ENCODE assay signal across 2 cellular contexts in the genomic region with DNA sequence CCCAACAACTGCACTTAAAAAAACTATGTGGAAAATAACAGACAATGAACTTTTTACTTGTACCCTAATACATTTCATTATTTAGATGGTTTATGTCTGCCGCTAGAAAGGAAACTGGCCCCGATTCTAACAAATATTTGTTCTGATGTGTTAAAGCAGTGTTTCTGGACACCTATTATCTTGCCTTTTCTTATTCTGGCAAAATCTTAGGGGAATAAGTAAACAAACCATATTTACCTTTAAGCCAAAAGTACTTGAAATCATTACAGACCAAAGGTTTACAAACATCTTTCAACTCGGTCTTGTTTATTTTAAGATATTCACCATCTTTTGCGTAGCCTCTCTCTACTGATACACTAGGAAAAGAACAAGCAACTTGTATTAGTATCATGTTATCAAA.
TF ChIP-seq lines count a peak whose summit lies in the region.

No MANE protein-coding gene starts in this region.

TF ChIP-seq in GM12878, 131 proteins besides CTCF, POLR2A, EP300 and RAD21:
- TF ChIP-seq, protein P1, sequence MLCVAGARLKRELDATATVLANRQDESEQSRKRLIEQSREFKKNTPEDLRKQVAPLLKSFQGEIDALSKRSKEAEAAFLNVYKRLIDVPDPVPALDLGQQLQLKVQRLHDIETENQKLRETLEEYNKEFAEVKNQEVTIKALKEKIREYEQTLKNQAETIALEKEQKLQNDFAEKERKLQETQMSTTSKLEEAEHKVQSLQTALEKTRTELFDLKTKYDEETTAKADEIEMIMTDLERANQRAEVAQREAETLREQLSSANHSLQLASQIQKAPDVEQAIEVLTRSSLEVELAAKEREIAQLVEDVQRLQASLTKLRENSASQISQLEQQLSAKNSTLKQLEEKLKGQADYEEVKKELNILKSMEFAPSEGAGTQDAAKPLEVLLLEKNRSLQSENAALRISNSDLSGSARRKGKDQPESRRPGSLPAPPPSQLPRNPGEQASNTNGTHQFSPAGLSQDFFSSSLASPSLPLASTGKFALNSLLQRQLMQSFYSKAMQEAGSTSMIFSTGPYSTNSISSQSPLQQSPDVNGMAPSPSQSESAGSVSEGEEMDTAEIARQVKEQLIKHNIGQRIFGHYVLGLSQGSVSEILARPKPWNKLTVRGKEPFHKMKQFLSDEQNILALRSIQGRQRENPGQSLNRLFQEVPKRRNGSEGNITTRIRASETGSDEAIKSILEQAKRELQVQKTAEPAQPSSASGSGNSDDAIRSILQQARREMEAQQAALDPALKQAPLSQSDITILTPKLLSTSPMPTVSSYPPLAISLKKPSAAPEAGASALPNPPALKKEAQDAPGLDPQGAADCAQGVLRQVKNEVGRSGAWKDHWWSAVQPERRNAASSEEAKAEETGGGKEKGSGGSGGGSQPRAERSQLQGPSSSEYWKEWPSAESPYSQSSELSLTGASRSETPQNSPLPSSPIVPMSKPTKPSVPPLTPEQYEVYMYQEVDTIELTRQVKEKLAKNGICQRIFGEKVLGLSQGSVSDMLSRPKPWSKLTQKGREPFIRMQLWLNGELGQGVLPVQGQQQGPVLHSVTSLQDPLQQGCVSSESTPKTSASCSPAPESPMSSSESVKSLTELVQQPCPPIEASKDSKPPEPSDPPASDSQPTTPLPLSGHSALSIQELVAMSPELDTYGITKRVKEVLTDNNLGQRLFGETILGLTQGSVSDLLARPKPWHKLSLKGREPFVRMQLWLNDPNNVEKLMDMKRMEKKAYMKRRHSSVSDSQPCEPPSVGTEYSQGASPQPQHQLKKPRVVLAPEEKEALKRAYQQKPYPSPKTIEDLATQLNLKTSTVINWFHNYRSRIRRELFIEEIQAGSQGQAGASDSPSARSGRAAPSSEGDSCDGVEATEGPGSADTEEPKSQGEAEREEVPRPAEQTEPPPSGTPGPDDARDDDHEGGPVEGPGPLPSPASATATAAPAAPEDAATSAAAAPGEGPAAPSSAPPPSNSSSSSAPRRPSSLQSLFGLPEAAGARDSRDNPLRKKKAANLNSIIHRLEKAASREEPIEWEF (IDR thresholded peaks at IDR 0.05; ENCODE audit: insufficient replicate concordance, low read depth, low read length), result no peak
- TF ChIP-seq, protein P2, sequence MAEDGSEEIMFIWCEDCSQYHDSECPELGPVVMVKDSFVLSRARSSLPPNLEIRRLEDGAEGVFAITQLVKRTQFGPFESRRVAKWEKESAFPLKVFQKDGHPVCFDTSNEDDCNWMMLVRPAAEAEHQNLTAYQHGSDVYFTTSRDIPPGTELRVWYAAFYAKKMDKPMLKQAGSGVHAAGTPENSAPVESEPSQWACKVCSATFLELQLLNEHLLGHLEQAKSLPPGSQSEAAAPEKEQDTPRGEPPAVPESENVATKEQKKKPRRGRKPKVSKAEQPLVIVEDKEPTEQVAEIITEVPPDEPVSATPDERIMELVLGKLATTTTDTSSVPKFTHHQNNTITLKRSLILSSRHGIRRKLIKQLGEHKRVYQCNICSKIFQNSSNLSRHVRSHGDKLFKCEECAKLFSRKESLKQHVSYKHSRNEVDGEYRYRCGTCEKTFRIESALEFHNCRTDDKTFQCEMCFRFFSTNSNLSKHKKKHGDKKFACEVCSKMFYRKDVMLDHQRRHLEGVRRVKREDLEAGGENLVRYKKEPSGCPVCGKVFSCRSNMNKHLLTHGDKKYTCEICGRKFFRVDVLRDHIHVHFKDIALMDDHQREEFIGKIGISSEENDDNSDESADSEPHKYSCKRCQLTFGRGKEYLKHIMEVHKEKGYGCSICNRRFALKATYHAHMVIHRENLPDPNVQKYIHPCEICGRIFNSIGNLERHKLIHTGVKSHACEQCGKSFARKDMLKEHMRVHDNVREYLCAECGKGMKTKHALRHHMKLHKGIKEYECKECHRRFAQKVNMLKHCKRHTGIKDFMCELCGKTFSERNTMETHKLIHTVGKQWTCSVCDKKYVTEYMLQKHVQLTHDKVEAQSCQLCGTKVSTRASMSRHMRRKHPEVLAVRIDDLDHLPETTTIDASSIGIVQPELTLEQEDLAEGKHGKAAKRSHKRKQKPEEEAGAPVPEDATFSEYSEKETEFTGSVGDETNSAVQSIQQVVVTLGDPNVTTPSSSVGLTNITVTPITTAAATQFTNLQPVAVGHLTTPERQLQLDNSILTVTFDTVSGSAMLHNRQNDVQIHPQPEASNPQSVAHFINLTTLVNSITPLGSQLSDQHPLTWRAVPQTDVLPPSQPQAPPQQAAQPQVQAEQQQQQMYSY (CRISPR knock-in tag; IDR thresholded peaks at IDR 0.05), result no peak

TF ChIP-seq in HepG2, 621 proteins besides CTCF, POLR2A, EP300 and RAD21 (continues in another document):
- TF ChIP-seq TCF7 (IDR thresholded peaks at IDR 0.05; ENCODE audit: low read depth) (peak; percentile 19; the same call in 1 of the 2 replicates), FOXP1 (IDR thresholded peaks at IDR 0.05) (no peak), FOXP1 (CRISPR knock-in tag; IDR thresholded peaks at IDR 0.05) (peak; percentile 42; the same call in 1 of the 2 replicates), HDAC1 (CRISPR knock-in tag; IDR thresholded peaks at IDR 0.05) (no peak), CBX5 (CRISPR knock-in tag; IDR thresholded peaks at IDR 0.05; ENCODE audit: borderline replicate concordance) (no peak), FOXA1 (IDR thresholded peaks at IDR 0.05) (no peak), FOXA1 (CRISPR knock-in tag; IDR thresholded peaks at IDR 0.05) (peak; percentile 26; the same call in 1 of the 2 replicates), PPARG (CRISPR knock-in tag; conservative IDR thresholded peaks at IDR 0.05) (peak; percentile 62; the same call in 1 of the 2 replicates), TRIM24 (CRISPR knock-in tag; IDR thresholded peaks at IDR 0.05) (no peak), GFI1 (CRISPR knock-in tag; IDR thresholded peaks at IDR 0.05; ENCODE audit: borderline replicate concordance) (peak; percentile 44; the same call in 1 of the 2 replicates), SOX13 (IDR thresholded peaks at IDR 0.05) (no peak), SOX13 (CRISPR knock-in tag; conservative IDR thresholded peaks at IDR 0.05 in 1 of 2, IDR thresholded peaks at IDR 0.05 in 1 of 2) (0 out of 4 replicates have a peak, but pooled peaks of 1 of the 2 experiments have one; percentile 12), NFIC (IDR thresholded peaks at IDR 0.05; ENCODE audit: low read length) (no peak), FOXA3 (CRISPR knock-in tag; IDR thresholded peaks at IDR 0.05) (peak; percentile 49; the same call in 1 of the 2 replicates), BCL6 (CRISPR knock-in tag; IDR thresholded peaks at IDR 0.05) (peak; percentile 48; the same call in 1 of the 2 replicates), HHEX (CRISPR knock-in tag; IDR thresholded peaks at IDR 0.05) (peak; percentile 87), KDM4B (CRISPR knock-in tag; IDR thresholded peaks at IDR 0.05) (no peak), TCF7L2 (IDR thresholded peaks at IDR 0.05; ENCODE audit: low read depth, low read length) (peak; percentile 54; the same call in 1 of the 2 replicates), ONECUT2 (CRISPR knock-in tag; IDR thresholded peaks at IDR 0.05) (peak; percentile 23; the same call in 1 of the 2 replicates), ERF (CRISPR knock-in tag; IDR thresholded peaks at IDR 0.05) (no peak)
- TF ChIP-seq, protein P3, sequence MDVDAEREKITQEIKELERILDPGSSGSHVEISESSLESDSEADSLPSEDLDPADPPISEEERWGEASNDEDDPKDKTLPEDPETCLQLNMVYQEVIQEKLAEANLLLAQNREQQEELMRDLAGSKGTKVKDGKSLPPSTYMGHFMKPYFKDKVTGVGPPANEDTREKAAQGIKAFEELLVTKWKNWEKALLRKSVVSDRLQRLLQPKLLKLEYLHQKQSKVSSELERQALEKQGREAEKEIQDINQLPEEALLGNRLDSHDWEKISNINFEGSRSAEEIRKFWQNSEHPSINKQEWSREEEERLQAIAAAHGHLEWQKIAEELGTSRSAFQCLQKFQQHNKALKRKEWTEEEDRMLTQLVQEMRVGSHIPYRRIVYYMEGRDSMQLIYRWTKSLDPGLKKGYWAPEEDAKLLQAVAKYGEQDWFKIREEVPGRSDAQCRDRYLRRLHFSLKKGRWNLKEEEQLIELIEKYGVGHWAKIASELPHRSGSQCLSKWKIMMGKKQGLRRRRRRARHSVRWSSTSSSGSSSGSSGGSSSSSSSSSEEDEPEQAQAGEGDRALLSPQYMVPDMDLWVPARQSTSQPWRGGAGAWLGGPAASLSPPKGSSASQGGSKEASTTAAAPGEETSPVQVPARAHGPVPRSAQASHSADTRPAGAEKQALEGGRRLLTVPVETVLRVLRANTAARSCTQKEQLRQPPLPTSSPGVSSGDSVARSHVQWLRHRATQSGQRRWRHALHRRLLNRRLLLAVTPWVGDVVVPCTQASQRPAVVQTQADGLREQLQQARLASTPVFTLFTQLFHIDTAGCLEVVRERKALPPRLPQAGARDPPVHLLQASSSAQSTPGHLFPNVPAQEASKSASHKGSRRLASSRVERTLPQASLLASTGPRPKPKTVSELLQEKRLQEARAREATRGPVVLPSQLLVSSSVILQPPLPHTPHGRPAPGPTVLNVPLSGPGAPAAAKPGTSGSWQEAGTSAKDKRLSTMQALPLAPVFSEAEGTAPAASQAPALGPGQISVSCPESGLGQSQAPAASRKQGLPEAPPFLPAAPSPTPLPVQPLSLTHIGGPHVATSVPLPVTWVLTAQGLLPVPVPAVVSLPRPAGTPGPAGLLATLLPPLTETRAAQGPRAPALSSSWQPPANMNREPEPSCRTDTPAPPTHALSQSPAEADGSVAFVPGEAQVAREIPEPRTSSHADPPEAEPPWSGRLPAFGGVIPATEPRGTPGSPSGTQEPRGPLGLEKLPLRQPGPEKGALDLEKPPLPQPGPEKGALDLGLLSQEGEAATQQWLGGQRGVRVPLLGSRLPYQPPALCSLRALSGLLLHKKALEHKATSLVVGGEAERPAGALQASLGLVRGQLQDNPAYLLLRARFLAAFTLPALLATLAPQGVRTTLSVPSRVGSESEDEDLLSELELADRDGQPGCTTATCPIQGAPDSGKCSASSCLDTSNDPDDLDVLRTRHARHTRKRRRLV (CRISPR knock-in tag; IDR thresholded peaks at IDR 0.05), result no peak
- TF ChIP-seq, protein P4, sequence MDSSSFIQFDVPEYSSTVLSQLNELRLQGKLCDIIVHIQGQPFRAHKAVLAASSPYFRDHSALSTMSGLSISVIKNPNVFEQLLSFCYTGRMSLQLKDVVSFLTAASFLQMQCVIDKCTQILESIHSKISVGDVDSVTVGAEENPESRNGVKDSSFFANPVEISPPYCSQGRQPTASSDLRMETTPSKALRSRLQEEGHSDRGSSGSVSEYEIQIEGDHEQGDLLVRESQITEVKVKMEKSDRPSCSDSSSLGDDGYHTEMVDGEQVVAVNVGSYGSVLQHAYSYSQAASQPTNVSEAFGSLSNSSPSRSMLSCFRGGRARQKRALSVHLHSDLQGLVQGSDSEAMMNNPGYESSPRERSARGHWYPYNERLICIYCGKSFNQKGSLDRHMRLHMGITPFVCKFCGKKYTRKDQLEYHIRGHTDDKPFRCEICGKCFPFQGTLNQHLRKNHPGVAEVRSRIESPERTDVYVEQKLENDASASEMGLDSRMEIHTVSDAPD (CRISPR knock-in tag; IDR thresholded peaks at IDR 0.05), result 0 out of 2 replicates have a peak, but pooled peaks have one; percentile 50
- TF ChIP-seq, protein P5, sequence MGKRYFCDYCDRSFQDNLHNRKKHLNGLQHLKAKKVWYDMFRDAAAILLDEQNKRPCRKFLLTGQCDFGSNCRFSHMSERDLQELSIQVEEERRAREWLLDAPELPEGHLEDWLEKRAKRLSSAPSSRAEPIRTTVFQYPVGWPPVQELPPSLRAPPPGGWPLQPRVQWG (CRISPR knock-in tag; IDR thresholded peaks at IDR 0.05; ENCODE audit: borderline replicate concordance, low read depth), result no peak
- TF ChIP-seq, protein P6, sequence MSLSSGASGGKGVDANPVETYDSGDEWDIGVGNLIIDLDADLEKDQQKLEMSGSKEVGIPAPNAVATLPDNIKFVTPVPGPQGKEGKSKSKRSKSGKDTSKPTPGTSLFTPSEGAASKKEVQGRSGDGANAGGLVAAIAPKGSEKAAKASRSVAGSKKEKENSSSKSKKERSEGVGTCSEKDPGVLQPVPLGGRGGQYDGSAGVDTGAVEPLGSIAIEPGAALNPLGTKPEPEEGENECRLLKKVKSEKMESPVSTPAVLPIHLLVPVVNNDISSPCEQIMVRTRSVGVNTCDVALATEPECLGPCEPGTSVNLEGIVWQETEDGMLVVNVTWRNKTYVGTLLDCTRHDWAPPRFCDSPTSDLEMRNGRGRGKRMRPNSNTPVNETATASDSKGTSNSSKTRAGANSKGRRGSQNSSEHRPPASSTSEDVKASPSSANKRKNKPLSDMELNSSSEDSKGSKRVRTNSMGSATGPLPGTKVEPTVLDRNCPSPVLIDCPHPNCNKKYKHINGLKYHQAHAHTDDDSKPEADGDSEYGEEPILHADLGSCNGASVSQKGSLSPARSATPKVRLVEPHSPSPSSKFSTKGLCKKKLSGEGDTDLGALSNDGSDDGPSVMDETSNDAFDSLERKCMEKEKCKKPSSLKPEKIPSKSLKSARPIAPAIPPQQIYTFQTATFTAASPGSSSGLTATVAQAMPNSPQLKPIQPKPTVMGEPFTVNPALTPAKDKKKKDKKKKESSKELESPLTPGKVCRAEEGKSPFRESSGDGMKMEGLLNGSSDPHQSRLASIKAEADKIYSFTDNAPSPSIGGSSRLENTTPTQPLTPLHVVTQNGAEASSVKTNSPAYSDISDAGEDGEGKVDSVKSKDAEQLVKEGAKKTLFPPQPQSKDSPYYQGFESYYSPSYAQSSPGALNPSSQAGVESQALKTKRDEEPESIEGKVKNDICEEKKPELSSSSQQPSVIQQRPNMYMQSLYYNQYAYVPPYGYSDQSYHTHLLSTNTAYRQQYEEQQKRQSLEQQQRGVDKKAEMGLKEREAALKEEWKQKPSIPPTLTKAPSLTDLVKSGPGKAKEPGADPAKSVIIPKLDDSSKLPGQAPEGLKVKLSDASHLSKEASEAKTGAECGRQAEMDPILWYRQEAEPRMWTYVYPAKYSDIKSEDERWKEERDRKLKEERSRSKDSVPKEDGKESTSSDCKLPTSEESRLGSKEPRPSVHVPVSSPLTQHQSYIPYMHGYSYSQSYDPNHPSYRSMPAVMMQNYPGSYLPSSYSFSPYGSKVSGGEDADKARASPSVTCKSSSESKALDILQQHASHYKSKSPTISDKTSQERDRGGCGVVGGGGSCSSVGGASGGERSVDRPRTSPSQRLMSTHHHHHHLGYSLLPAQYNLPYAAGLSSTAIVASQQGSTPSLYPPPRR (CRISPR knock-in tag; IDR thresholded peaks at IDR 0.05; ENCODE audit: borderline replicate concordance), result peak; percentile 72; the same call in 1 of the 2 replicates
